In the genomic region with DNA sequence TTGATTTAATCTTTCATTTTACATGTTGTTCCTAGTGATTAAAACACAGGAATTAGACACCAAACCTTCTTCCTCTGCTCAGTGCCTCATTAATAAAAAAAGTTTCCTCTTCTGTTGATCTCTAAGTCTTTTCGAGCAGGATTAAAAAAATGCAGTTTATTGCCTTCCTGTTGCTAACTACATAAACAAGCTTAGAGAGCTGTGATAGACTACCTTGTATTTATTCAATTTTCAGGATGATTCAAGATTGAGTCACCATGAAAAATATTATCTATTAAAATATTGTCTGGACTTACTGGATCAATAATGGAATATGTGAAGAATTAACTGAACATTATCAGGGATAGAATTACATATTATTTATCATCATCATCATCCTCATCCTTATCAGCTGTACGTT, we compare ENCODE assay signal across 7 cellular contexts.
"Had no signal": no experiment of that assay in that cellular context is flagged by ENCODE, and none has a peak within 500 bp of the region (broad histone marks: within the 10 kb centered on the region; RNA-seq: fewer than 3 reads in every experiment).

No MANE protein-coding gene starts in this region.

- H3K4me3 ChIP-seq: K562 had no signal

- ATAC-seq: HepG2, K562 had no signal

- H3K4me2 ChIP-seq: KMS-11 had no signal

- H3K27ac ChIP-seq: HL-60, KMS-11 had no signal

- DNase-seq: IMR-90, KBM-7, KG1 had no signal

- H3K9ac ChIP-seq: KMS-11 had no signal
